In the genomic region with DNA sequence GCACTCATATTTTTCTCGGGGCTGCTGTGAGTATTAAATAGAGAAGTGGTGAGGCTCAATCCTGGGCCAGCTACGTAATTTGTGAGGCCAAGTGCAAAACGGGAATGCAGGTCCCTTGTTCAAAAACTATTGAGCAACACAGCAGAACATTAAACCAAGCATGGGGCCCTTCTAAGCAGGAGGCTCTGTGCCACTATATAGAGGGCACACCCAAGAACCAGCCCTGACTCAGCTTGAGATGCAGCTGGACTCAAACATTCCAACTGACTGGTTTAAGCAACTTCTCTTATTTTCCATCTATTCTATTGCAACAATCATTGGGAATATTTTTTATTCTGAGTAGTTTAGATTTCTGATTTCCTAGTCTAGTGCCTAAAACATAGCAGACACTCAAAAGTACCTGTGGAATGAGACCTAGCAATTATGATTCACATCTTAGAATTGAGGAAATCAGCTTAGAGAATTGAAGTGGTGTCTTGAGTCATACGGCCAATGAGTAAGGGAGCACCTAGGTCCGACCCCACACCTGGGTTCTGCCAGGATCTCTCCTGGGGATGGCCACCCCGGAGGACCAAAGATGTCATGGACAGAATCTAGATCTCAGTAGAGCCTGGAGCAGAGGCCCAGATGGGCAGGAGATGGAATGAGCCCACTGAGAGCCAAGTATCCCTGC, we compare ENCODE assay signal across 10 cellular contexts. TPM values are rescaled to one million over a fixed set of nuclear protein-coding genes. Genes with fewer than 3 reads are reported as not detected.
A peak's percentile ranks its signal among the peaks of the same experiment; 100 is the strongest.
DNase-seq lines count a peak whose midpoint lies in the region; ATAC-seq and TF ChIP-seq lines count a peak whose summit lies in the region.
"Had no signal": no experiment of that assay in that cellular context is flagged by ENCODE, and none has a peak within 500 bp of the region (broad histone marks: within the 10 kb centered on the region; RNA-seq: fewer than 3 reads in every experiment).

No MANE protein-coding gene starts in this region.

- ATAC-seq in mucosa of descending colon: peak; percentile 40
- no peak for ATAC-seq in HG02885 (IDR thresholded peaks at IDR 0.05; ENCODE audit: poor library complexity, unreplicated experiment)

- no peaks in the 10 kb centered on the region for H3K9me3 ChIP-seq in mucosa of descending colon
- H3K9me3 ChIP-seq in Peyer's patch: no peaks in the 10 kb centered on the region
- H3K9me3 ChIP-seq: pancreas had no signal

- DNase-seq in NOMO-1 (lab: John Stamatoyannopoulos, UW; ENCODE audit: unreplicated experiment in 2 of 2) (peak; percentile 89 to 92), epithelial cell of esophagus (ENCODE audit: low read depth) (peak; percentile 92), mucosa of descending colon (no peak), NCI-H2081 treated with DMSO at 0.1 percent for 48 hours (lab: John Stamatoyannopoulos, UW) (no peak), NCI-H82 treated with DMSO at 0.1 percent for 48 hours (lab: John Stamatoyannopoulos, UW; ENCODE audit: unreplicated experiment) (no peak), Peyer's patch (no peak)
- DNase-seq: activated gamma-delta T cell, pancreas had no signal

- TF ChIP-seq CTCF in epithelial cell of esophagus (IDR thresholded peaks at IDR 0.05; ENCODE audit: insufficient read depth, low read depth, low read length, missing control alignments) (peak; percentile 2), mucosa of descending colon (IDR thresholded peaks at IDR 0.05) (no peak), Peyer's patch (IDR thresholded peaks at IDR 0.05) (no peak)

- H3K79me2 ChIP-seq in ACC112 (ENCODE audit: control insufficient read depth, insufficient read depth, low read length, unreplicated experiment): no peaks in the 10 kb centered on the region

- peak overlapping the region; percentile 31; the same call in 1 of the 2 replicates for H3K27ac ChIP-seq in ACC112 (ENCODE audit: low read depth, low read length)
- peak overlapping the region in 2 of 4 donors; percentile 37 to 53 for H3K27ac ChIP-seq in Peyer's patch

- H3K4me3 ChIP-seq in ACC112 (ENCODE audit: low read depth, low read length) (no peak overlapping the region), epithelial cell of esophagus (ENCODE audit: low read length) (no peak overlapping the region), mucosa of descending colon (no peak overlapping the region), Peyer's patch (peak overlapping the region in 1 of 4 donors; percentile 25)

- intact Hi-C loops in mucosa of descending colon (cut with DNase I, micrococcal nuclease): no loop called here

- H3K36me3 ChIP-seq in ACC112 (ENCODE audit: insufficient read depth, low read length) (no peaks in the 10 kb centered on the region), mucosa of descending colon (ENCODE audit: low read depth) (no peaks in the 10 kb centered on the region), Peyer's patch (no peaks in the 10 kb centered on the region)
- H3K36me3 ChIP-seq: pancreas had no signal

- peak in 1 of 2 donors; percentile 27 for TF ChIP-seq POLR2A in Peyer's patch (IDR thresholded peaks at IDR 0.05)

- H3K27me3 ChIP-seq in ACC112 (ENCODE audit: insufficient read depth, low read length): peaks cover 8% of the 10 kb centered on the region; the same call in 1 of the 2 replicates
- no peaks in the 10 kb centered on the region for H3K27me3 ChIP-seq in Peyer's patch
- H3K27me3 ChIP-seq: pancreas had no signal

- peaks cover 12% of the 10 kb centered on the region for H3K4me1 ChIP-seq in ACC112 (ENCODE audit: control insufficient read depth, insufficient read depth, low read length, unreplicated experiment)
- H3K4me1 ChIP-seq in mucosa of descending colon (ENCODE audit: low read depth): no peaks in the 10 kb centered on the region
- no peaks in the 10 kb centered on the region for H3K4me1 ChIP-seq in Peyer's patch
- H3K4me1 ChIP-seq: pancreas had no signal

- H2AFZ ChIP-seq in ACC112 (ENCODE audit: low read length, unreplicated experiment): no peak overlapping the region

RNA-seq across cellular contexts. Expression of a gene that starts 1.3 kb away (rescaled TPM):
- 1 to 10 TPM in 2 of 3 donors, under 1 TPM in 1; 0.87 to 5.4 (median 3.4) TPM for total RNA-seq in mucosa of descending colon
- total RNA-seq in Peyer's patch: 1 to 10 TPM in 2 of 4 donors, not detected in 2; 6.7 to 6.8 TPM

RNA-seq across cellular contexts. Expression of a gene that starts 23.3 kb away (rescaled TPM):
- total RNA-seq in mucosa of descending colon (10 to 100 TPM; 70.3 to 84.1 (median 80.0) TPM), Peyer's patch (10 to 100 TPM; 49.9 to 82.5 (median 59.8) TPM)

Comparison
In these comparisons a context has a peak if more than half of its experiments do, and no peak if none do; other contexts are left out.
1. DNase-seq: peak in NOMO-1 (2 of 2) and epithelial cell of esophagus (single experiment); none in mucosa of descending colon (0 of 3), NCI-H2081 treated with DMSO at 0.1 percent for 48 hours (single experiment), NCI-H82 treated with DMSO at 0.1 percent for 48 hours (single experiment) and Peyer's patch (0 of 3).